In the genomic region with DNA sequence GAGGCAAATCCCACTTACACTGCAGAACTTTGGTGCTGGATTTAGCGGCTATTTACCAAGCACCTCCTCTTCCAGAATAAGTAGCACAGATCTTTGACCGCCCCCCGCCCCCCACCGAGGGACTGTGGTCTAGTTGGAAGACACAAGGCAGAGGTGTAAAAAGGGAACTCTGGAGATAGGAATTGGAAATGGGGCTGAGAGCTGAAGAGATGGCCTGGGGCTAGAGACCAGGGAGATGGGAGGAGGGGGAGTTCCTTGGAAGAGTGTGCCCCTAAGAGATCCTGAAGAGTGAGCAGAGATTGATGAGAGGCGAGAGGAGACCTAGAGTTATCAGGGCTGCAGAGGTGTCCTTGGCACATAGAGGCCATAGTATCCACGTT, we compare ENCODE assay signal across 25 cellular contexts.
"Had no signal": no experiment of that assay in that cellular context is flagged by ENCODE, and none has a peak within 500 bp of the region (broad histone marks: within the 10 kb centered on the region; RNA-seq: fewer than 3 reads in every experiment).

No MANE protein-coding gene starts in this region.

- ATAC-seq: left lung, mucosa of descending colon had no signal

- H3K4me3 ChIP-seq: ascending aorta, esophagus squamous epithelium, left lung, lower lobe of right lung, mucosa of descending colon, smooth muscle cell, suprapubic skin, tibial artery had no signal

- H3K4me2 ChIP-seq: smooth muscle cell had no signal

- H3K27me3 Mint-ChIP-seq: activated naive CD8-positive, alpha-beta T cell treated with anti-CD3 and anti-CD28 coated beads, Interleukin-2, amount 10 ng/mL, durations not matched to agents 7 days and 5 days; dendritic cell treated with granulocyte-macrophage colony-stimulating factor and Interleukin-4, amounts not matched to agents 40 ng/mL and 50 ng/mL, for 4 days had no signal

- H3K36me3 ChIP-seq: ascending aorta, esophagus squamous epithelium, left lung, lower lobe of right lung, neutrophil, suprapubic skin, tibial artery had no signal

- H3K27ac Mint-ChIP-seq: activated naive CD8-positive, alpha-beta T cell treated with anti-CD3 and anti-CD28 coated beads, Interleukin-2, amount 10 ng/mL, durations not matched to agents 7 days and 5 days; dendritic cell treated with granulocyte-macrophage colony-stimulating factor and Interleukin-4, amounts not matched to agents 40 ng/mL and 50 ng/mL, for 4 days; endodermal cell; T-helper 2 cell treated with Interferon-gamma antibody and Interleukin-4, amounts not matched to agents 5 μg/mL and 100 μg/mL, for 36 hours had no signal

- DNase-seq: activated CD4-positive, alpha-beta T cell treated with anti-CD3 and anti-CD28 coated beads for 4 hours; activated CD4-positive, alpha-beta T cell treated with anti-CD3 and anti-CD28 coated beads, Interleukin-2, amount 50 U/mL, for 4 hours; activated effector memory CD4-positive, alpha-beta T cell treated with Interleukin-2 at 50 U/mL for 16 hours; activated naive CD4-positive, alpha-beta T cell treated with Interleukin-2 at 50 U/mL for 16 hours; activated naive CD8-positive, alpha-beta T cell treated with anti-CD3 and anti-CD28 coated beads, Interleukin-2, amount 10 ng/mL, durations not matched to agents 7 days and 5 days; activated T-cell treated with anti-CD3 and anti-CD28 coated beads for 4 hours; central memory CD4-positive, alpha-beta T cell; endodermal cell; esophagus squamous epithelium; foreskin melanocyte; left lung; lower lobe of right lung; mesenchymal stem cell; mucosa of descending colon; stimulated activated CD4-positive, alpha-beta T cell treated with anti-CD3 and anti-CD28 coated beads, Interleukin-1b, Interleukin-23, amount 100 ng/mL, for 48 hours; stimulated activated naive CD4-positive, alpha-beta T cell; tibial artery had no signal

- H3K9me3 ChIP-seq: ascending aorta, esophagus squamous epithelium, left lung, lower lobe of right lung, mucosa of descending colon, neutrophil, suprapubic skin, tibial artery had no signal

- H3K4me3 Mint-ChIP-seq: activated naive CD8-positive, alpha-beta T cell treated with anti-CD3 and anti-CD28 coated beads, Interleukin-2, amount 10 ng/mL, durations not matched to agents 7 days and 5 days; dendritic cell treated with granulocyte-macrophage colony-stimulating factor and Interleukin-4, amounts not matched to agents 40 ng/mL and 50 ng/mL, for 4 days; endodermal cell; nephron; T-helper 2 cell treated with Interferon-gamma antibody and Interleukin-4, amounts not matched to agents 5 μg/mL and 100 μg/mL, for 36 hours had no signal

- H3K27ac ChIP-seq: ascending aorta, esophagus squamous epithelium, left lung, lower lobe of right lung, neutrophil, suprapubic skin, tibial artery, VCaP had no signal

- H3K9me3 Mint-ChIP-seq: activated naive CD8-positive, alpha-beta T cell treated with anti-CD3 and anti-CD28 coated beads, Interleukin-2, amount 10 ng/mL, durations not matched to agents 7 days and 5 days; dendritic cell treated with granulocyte-macrophage colony-stimulating factor and Interleukin-4, amounts not matched to agents 40 ng/mL and 50 ng/mL, for 4 days; T-helper 2 cell treated with Interferon-gamma antibody and Interleukin-4, amounts not matched to agents 5 μg/mL and 100 μg/mL, for 36 hours had no signal

- H3K4me1 ChIP-seq: ascending aorta, lower lobe of right lung had no signal

- H3K27me3 ChIP-seq: ascending aorta, esophagus squamous epithelium, left lung, neutrophil, suprapubic skin, tibial artery had no signal
